7 cellular contexts compared by ENCODE assay signal in genomic region chr2:235238537-235238936, GRCh38.
DNase-seq lines count a peak whose midpoint lies in the region; ATAC-seq and TF ChIP-seq lines count a peak whose summit lies in the region.

No MANE protein-coding gene starts in this region.

- H3K36me3 ChIP-seq in tibial nerve, result no peaks in the 10 kb centered on the region

- H3K9me3 ChIP-seq in tibial nerve, result no peaks in the 10 kb centered on the region

- ATAC-seq in naive thymus-derived CD8-positive, alpha-beta T cell, result no peak

- 3 to 12% methylated on average over 3 of the region's 3 CpGs for WGBS in tibial nerve, 2 donors

- DNase-seq in astrocyte of the hippocampus (ENCODE audit: low read depth, low spot score) (peak; percentile 69), hypothalamus (lab: John Stamatoyannopoulos, UW) (peak in 26 of 51 donors; percentile 5 to 71 (median 33)), tibial nerve (ENCODE audit: low spot score in 2 of 2) (peak; percentile 22 to 58)
- no peak for DNase-seq in activated effector memory CD4-positive, alpha-beta T cell treated with Interleukin-2 at 50 U/mL for 16 hours
- no peak for DNase-seq in naive thymus-derived CD8-positive, alpha-beta T cell
- DNase-seq in activated naive CD4-positive, alpha-beta T cell treated with Interleukin-2 at 50 U/mL for 16 hours, result no peak

- H3K27ac ChIP-seq in tibial nerve, result peak overlapping the region in 2 of 4 donors; percentile 20 to 57

- peaks cover 0 to 22% (median 11%) of the 10 kb centered on the region in 4 donors for H3K4me1 ChIP-seq in tibial nerve

- TF ChIP-seq POLR2A in tibial nerve (IDR thresholded peaks at IDR 0.05), result no peak

- peaks cover 8 to 28% (median 26%) of the 10 kb centered on the region in 5 donors for H3K27me3 Mint-ChIP-seq in naive thymus-derived CD8-positive, alpha-beta T cell

- H3K36me3 Mint-ChIP-seq in naive thymus-derived CD8-positive, alpha-beta T cell, result no peaks in the 10 kb centered on the region

- no peak for TF ChIP-seq EP300 in Ishikawa (IDR thresholded peaks at IDR 0.05; ENCODE audit: borderline replicate concordance)
- TF ChIP-seq EP300 in tibial nerve (IDR thresholded peaks at IDR 0.05), result peak in 1 of 2 donors; percentile 51

- no peaks in the 10 kb centered on the region for H3K9me3 Mint-ChIP-seq in naive thymus-derived CD8-positive, alpha-beta T cell

- no peak overlapping the region for H3K4me3 ChIP-seq in tibial nerve

- H3K27ac Mint-ChIP-seq in naive thymus-derived CD8-positive, alpha-beta T cell, result no peak overlapping the region

- POLR2A ChIA-PET in naive thymus-derived CD8-positive, alpha-beta T cell (lab: Charles Lee), result no interaction called here

- no peak for TF ChIP-seq CTCF in tibial nerve (IDR thresholded peaks at IDR 0.05)

- H3K27me3 ChIP-seq in tibial nerve, result no peaks in the 10 kb centered on the region

- H3K4me3 Mint-ChIP-seq in naive thymus-derived CD8-positive, alpha-beta T cell, result no peak overlapping the region

- no peak for TF ChIP-seq RAD21 in Ishikawa (IDR thresholded peaks at IDR 0.05; ENCODE audit: low read depth)

- peaks cover 0 to 3% (median 0%) of the 10 kb centered on the region in 4 donors for H3K4me1 Mint-ChIP-seq in naive thymus-derived CD8-positive, alpha-beta T cell

TF ChIP-seq in Ishikawa, 13 proteins besides CTCF, POLR2A, EP300 and RAD21:
- TF ChIP-seq MAX (IDR thresholded peaks at IDR 0.05) (no peak), EGR1 (IDR thresholded peaks at IDR 0.05) (no peak), NFIC (IDR thresholded peaks at IDR 0.05) (0 out of 2 replicates have a peak, but pooled peaks have one; percentile 20), USF1 (IDR thresholded peaks at IDR 0.05) (no peak)

Comparison
In these comparisons a context has a peak if more than half of its experiments do, and no peak if none do; other contexts are left out.
1. DNase-seq: peak in astrocyte of the hippocampus (single experiment), hypothalamus (26 of 51) and tibial nerve (2 of 2); none in activated effector memory CD4-positive, alpha-beta T cell treated with Interleukin-2 at 50 U/mL for 16 hours (single experiment), naive thymus-derived CD8-positive, alpha-beta T cell (0 of 10) and activated naive CD4-positive, alpha-beta T cell treated with Interleukin-2 at 50 U/mL for 16 hours (single experiment).